Comparison of ENCODE assay signal across 22 cellular contexts in genomic region chr3:37248179-37248578, GRCh38.
"Had no signal": no experiment of that assay in that cellular context is flagged by ENCODE, and none has a peak within 500 bp of the region (broad histone marks: within the 10 kb centered on the region; RNA-seq: fewer than 3 reads in every experiment).

No MANE protein-coding gene starts in this region.

- H3K4me3 ChIP-seq: breast epithelium, prostate gland, spleen, testis had no signal

- ATAC-seq: activated naive CD8-positive, alpha-beta T cell treated with anti-CD3 and anti-CD28 coated beads, Interleukin-2, amount 50 U/mL, for 24 hours; activated T-cell treated with anti-CD3 and anti-CD28 coated beads, Interleukin-2, amount 50 U/mL, for 72 hours; foreskin keratinocyte; left lobe of liver; sciatic nerve; stimulated activated naive CD8-positive, alpha-beta T cell treated with anti-CD3 and anti-CD28 coated beads, Interleukin-15, amount 100 ng/mL, for 72 hours had no signal

- H3K9me3 ChIP-seq: breast epithelium, prostate gland, spleen, testis had no signal

- H3K36me3 ChIP-seq: prostate gland had no signal

- H3K4me1 ChIP-seq: prostate gland had no signal

- H3K27ac ChIP-seq: breast epithelium, foreskin keratinocyte, prostate gland, spleen, testis had no signal

- H3K27me3 ChIP-seq: breast epithelium, foreskin keratinocyte, spleen, testis had no signal

- H3K4me3 Mint-ChIP-seq: activated CD4-positive, alpha-beta memory T cell treated with anti-CD3 and anti-CD28 coated beads, Interleukin-2, amount 10 ng/mL, durations not matched to agents 7 days and 5 days; activated naive CD8-positive, alpha-beta T cell treated with anti-CD3 and anti-CD28 coated beads, Interleukin-2, amount 50 U/mL, for 24 hours; dendritic cell treated with granulocyte-macrophage colony-stimulating factor and Interleukin-4, amounts not matched to agents 40 ng/mL and 50 ng/mL, for 4 days; nephron progenitor cell; stimulated activated naive CD8-positive, alpha-beta T cell treated with anti-CD3 and anti-CD28 coated beads, Interleukin-15, amount 100 ng/mL, for 72 hours; T-helper 1 cell treated with Interleukin-12 subunit alpha and Interleukin-12 subunit beta and Interleukin-4 antibody, amounts not matched to agents 30 μg/mL and 1 μg/mL, for 36 hours had no signal

- H3K9me3 Mint-ChIP-seq: activated CD4-positive, alpha-beta memory T cell treated with anti-CD3 and anti-CD28 coated beads, Interleukin-2, amount 10 ng/mL, durations not matched to agents 7 days and 5 days; activated naive CD8-positive, alpha-beta T cell treated with anti-CD3 and anti-CD28 coated beads, Interleukin-2, amount 50 U/mL, for 24 hours; activated T-cell treated with anti-CD3 and anti-CD28 coated beads, Interleukin-2, amount 50 U/mL, for 72 hours; dendritic cell treated with granulocyte-macrophage colony-stimulating factor and Interleukin-4, amounts not matched to agents 40 ng/mL and 50 ng/mL, for 4 days; nephron progenitor cell; stimulated activated naive CD8-positive, alpha-beta T cell treated with anti-CD3 and anti-CD28 coated beads, Interleukin-15, amount 100 ng/mL, for 72 hours; T-helper 1 cell treated with Interleukin-12 subunit alpha and Interleukin-12 subunit beta and Interleukin-4 antibody, amounts not matched to agents 30 μg/mL and 1 μg/mL, for 36 hours had no signal

- H3K27ac Mint-ChIP-seq: activated CD4-positive, alpha-beta memory T cell treated with anti-CD3 and anti-CD28 coated beads, Interleukin-2, amount 10 ng/mL, durations not matched to agents 7 days and 5 days; activated naive CD8-positive, alpha-beta T cell treated with anti-CD3 and anti-CD28 coated beads, Interleukin-2, amount 50 U/mL, for 24 hours; activated T-cell treated with anti-CD3 and anti-CD28 coated beads, Interleukin-2, amount 50 U/mL, for 72 hours; dendritic cell treated with granulocyte-macrophage colony-stimulating factor and Interleukin-4, amounts not matched to agents 40 ng/mL and 50 ng/mL, for 4 days; nephron progenitor cell; T-helper 1 cell treated with Interleukin-12 subunit alpha and Interleukin-12 subunit beta and Interleukin-4 antibody, amounts not matched to agents 30 μg/mL and 1 μg/mL, for 36 hours had no signal

- DNase-seq: activated CD4-positive, alpha-beta memory T cell treated with anti-CD3 and anti-CD28 coated beads, Interleukin-2, amount 10 ng/mL, durations not matched to agents 7 days and 5 days; activated CD4-positive, alpha-beta T cell treated with anti-CD3 and anti-CD28 coated beads for 4 hours; activated gamma-delta T cell treated with Interleukin-2 at 50 U/mL for 16 hours; activated naive CD8-positive, alpha-beta T cell treated with anti-CD3 and anti-CD28 coated beads, Interleukin-2, amount 50 U/mL, for 24 hours; activated T-cell treated with anti-CD3 and anti-CD28 coated beads, Interleukin-2, amount 50 U/mL, for 72 hours; aorta; effector memory CD4-positive, alpha-beta T cell; foreskin keratinocyte; head of caudate nucleus; mammary epithelial cell; nephron progenitor cell; occipital lobe; spleen; stimulated activated CD4-positive, alpha-beta T cell treated with anti-CD3 and anti-CD28 coated beads, Interleukin-1b, Interleukin-23, amount 100 ng/mL, for 48 hours; stimulated activated naive CD8-positive, alpha-beta T cell treated with anti-CD3 and anti-CD28 coated beads, Interleukin-15, amount 100 ng/mL, for 72 hours; testis had no signal

- H3K27me3 Mint-ChIP-seq: activated CD4-positive, alpha-beta memory T cell treated with anti-CD3 and anti-CD28 coated beads, Interleukin-2, amount 10 ng/mL, durations not matched to agents 7 days and 5 days; activated naive CD8-positive, alpha-beta T cell treated with anti-CD3 and anti-CD28 coated beads, Interleukin-2, amount 50 U/mL, for 24 hours; dendritic cell treated with granulocyte-macrophage colony-stimulating factor and Interleukin-4, amounts not matched to agents 40 ng/mL and 50 ng/mL, for 4 days; stimulated activated naive CD8-positive, alpha-beta T cell treated with anti-CD3 and anti-CD28 coated beads, Interleukin-15, amount 100 ng/mL, for 72 hours had no signal
